17 cellular contexts compared by ENCODE assay signal in genomic region chr15:70065006-70065722, GRCh38. TPM values are rescaled to one million over a fixed set of nuclear protein-coding genes. Genes with fewer than 3 reads are reported as not detected.
A peak's percentile ranks its signal among the peaks of the same experiment; 100 is the strongest.
DNase-seq lines count a peak whose midpoint lies in the region; ATAC-seq and TF ChIP-seq lines count a peak whose summit lies in the region.
"Had no signal": no experiment of that assay in that cellular context is flagged by ENCODE, and none has a peak within 500 bp of the region (broad histone marks: within the 10 kb centered on the region; RNA-seq: fewer than 3 reads in every experiment).

No MANE protein-coding gene starts in this region.

- no peak overlapping the region for H3K4me3 ChIP-seq in colonic mucosa
- H3K4me3 ChIP-seq in osteoblast (ENCODE audit: insufficient read depth, low read length), result no peak overlapping the region
- H3K4me3 ChIP-seq: K562 had no signal

- H2AFZ ChIP-seq in osteoblast (ENCODE audit: low read length), result no peak overlapping the region

- H3K79me2 ChIP-seq in osteoblast (ENCODE audit: insufficient read depth, low read length), result peaks cover 7% of the 10 kb centered on the region

- TF ChIP-seq CTCF in 22Rv1 (IDR thresholded peaks at IDR 0.05), result no peak
- TF ChIP-seq CTCF in colonic mucosa (IDR thresholded peaks at IDR 0.05), result no peak
- no peak for TF ChIP-seq CTCF in osteoblast (IDR thresholded peaks at IDR 0.05; ENCODE audit: extremely low read depth, low read depth, low read length)

- no peak overlapping the region for H3K4me2 ChIP-seq in osteoblast (ENCODE audit: insufficient read depth, low read length)

- H3K36me3 ChIP-seq in colonic mucosa (peaks cover 24% of the 10 kb centered on the region), osteoblast (ENCODE audit: insufficient read depth, low read length) (peaks cover 69% of the 10 kb centered on the region)

- POLR2A ChIA-PET in HEK293T (lab: Yijun Ruan, JAX), result no interaction called here

- H3K4me1 ChIP-seq in colonic mucosa (peaks cover 4% of the 10 kb centered on the region), osteoblast (ENCODE audit: insufficient read depth, low read length) (peaks cover 25% of the 10 kb centered on the region)
- H3K4me1 ChIP-seq: foreskin keratinocyte had no signal

- no peak overlapping the region for H3K9ac ChIP-seq in colonic mucosa (ENCODE audit: low read depth in 2 of 2, low read length in 2 of 2)

- ATAC-seq in HG03108 (IDR thresholded peaks at IDR 0.05; ENCODE audit: unreplicated experiment) (no peak), GM21360 (IDR thresholded peaks at IDR 0.05; ENCODE audit: unreplicated experiment) (no peak)
- ATAC-seq: foreskin keratinocyte, K562 had no signal

- CTCF ChIA-PET in HEK293T (lab: Yijun Ruan, JAX), result interaction anchor here (1.0 kb wide), 1 partner anchor 127 kb away, joined by 3 read pairs; no protein-coding TSS in a partner anchor

- H3K9me3 ChIP-seq in colonic mucosa (no peaks in the 10 kb centered on the region), osteoblast (ENCODE audit: low read depth, low read length) (no peaks in the 10 kb centered on the region)

- H3K27ac ChIP-seq in 22Rv1 (peak overlapping the region; percentile 56), colonic mucosa (no peak overlapping the region), osteoblast (ENCODE audit: low read depth, low read length) (no peak overlapping the region)
- H3K27ac ChIP-seq: foreskin keratinocyte had no signal

- peaks cover 67% of the 10 kb centered on the region for H4K20me1 ChIP-seq in osteoblast (ENCODE audit: insufficient read depth, low read length)

- DNase-seq in HT-29 (ENCODE audit: low spot score) (peak; percentile 79), colonic mucosa (peak; percentile 72), osteoblast (ENCODE audit: insufficient read length, low spot score, missing footprints) (peak; percentile 34), activated gamma-delta T cell treated with Interleukin-2 at 50 U/mL for 16 hours (no peak), HEK293T (ENCODE audit: extremely low spot score) (no peak)
- DNase-seq: activated CD8-positive, alpha-beta memory T cell treated with anti-CD3 and anti-CD28 coated beads for 24 hours; activated T-cell treated with anti-CD3 and anti-CD28 coated beads, Interleukin-2, amount 50 U/mL, for 48 hours; effector CD4-positive, alpha-beta T cell; foreskin keratinocyte; immature natural killer cell; NCI-H2171 treated with DMSO at 0.1 percent for 48 hours; occipital lobe; SIG-M5 had no signal

- no peaks in the 10 kb centered on the region for H3K27me3 ChIP-seq in colonic mucosa
- no peaks in the 10 kb centered on the region for H3K27me3 ChIP-seq in osteoblast (ENCODE audit: insufficient read depth, low read length)
- H3K27me3 ChIP-seq: foreskin keratinocyte had no signal

- intact Hi-C loops in colonic mucosa (cut with DNase I), result no loop called here

TF ChIP-seq in HEK293T, 16 proteins besides CTCF, POLR2A, EP300 and RAD21:
- TF ChIP-seq ZNF384 (IDR thresholded peaks at IDR 0.05), result no peak
- TF ChIP-seq FOXK2 (IDR thresholded peaks at IDR 0.05), result no peak
- TF ChIP-seq L3MBTL2 (conservative IDR thresholded peaks at IDR 0.05), result no peak
- no peak for TF ChIP-seq CTBP1 (IDR thresholded peaks at IDR 0.05; ENCODE audit: borderline replicate concordance)
- no peak for TF ChIP-seq FOXA1 (IDR thresholded peaks at IDR 0.05)
- no peak for TF ChIP-seq TARDBP (IDR thresholded peaks at IDR 0.05)
- no peak for TF ChIP-seq HDGF (IDR thresholded peaks at IDR 0.05; ENCODE audit: borderline replicate concordance)
- no peak for TF ChIP-seq SP1 (IDR thresholded peaks at IDR 0.05)
- no peak for TF ChIP-seq SUZ12 (IDR thresholded peaks at IDR 0.05)
- no peak for TF ChIP-seq NFRKB (IDR thresholded peaks at IDR 0.05)
- no peak for TF ChIP-seq LEF1 (IDR thresholded peaks at IDR 0.05; ENCODE audit: borderline replicate concordance)
- TF ChIP-seq FOXM1 (IDR thresholded peaks at IDR 0.05; ENCODE audit: borderline replicate concordance), result no peak
- no peak for TF ChIP-seq ELF4 (IDR thresholded peaks at IDR 0.05)

RNA-seq across cellular contexts. Expression of gene TLE3, which starts 32.6 kb away (rescaled TPM):
- total RNA-seq in HT-29 (2014; rRNA removed; shearing (Covaris generic)), result 59.1 and 77.6 TPM in 2 replicates
- total RNA-seq in colonic mucosa (10 to 100 TPM; 65.4 to 85.1 TPM), osteoblast (21.5 and 29.7 TPM in 2 replicates)

Comparison
In these comparisons a context has a peak if more than half of its experiments do, and no peak if none do; other contexts are left out.
1. DNase-seq: peak in HT-29 (single experiment), colonic mucosa (single experiment) and osteoblast (single experiment); none in activated gamma-delta T cell treated with Interleukin-2 at 50 U/mL for 16 hours (single experiment) and HEK293T (single experiment).